In the genomic region with DNA sequence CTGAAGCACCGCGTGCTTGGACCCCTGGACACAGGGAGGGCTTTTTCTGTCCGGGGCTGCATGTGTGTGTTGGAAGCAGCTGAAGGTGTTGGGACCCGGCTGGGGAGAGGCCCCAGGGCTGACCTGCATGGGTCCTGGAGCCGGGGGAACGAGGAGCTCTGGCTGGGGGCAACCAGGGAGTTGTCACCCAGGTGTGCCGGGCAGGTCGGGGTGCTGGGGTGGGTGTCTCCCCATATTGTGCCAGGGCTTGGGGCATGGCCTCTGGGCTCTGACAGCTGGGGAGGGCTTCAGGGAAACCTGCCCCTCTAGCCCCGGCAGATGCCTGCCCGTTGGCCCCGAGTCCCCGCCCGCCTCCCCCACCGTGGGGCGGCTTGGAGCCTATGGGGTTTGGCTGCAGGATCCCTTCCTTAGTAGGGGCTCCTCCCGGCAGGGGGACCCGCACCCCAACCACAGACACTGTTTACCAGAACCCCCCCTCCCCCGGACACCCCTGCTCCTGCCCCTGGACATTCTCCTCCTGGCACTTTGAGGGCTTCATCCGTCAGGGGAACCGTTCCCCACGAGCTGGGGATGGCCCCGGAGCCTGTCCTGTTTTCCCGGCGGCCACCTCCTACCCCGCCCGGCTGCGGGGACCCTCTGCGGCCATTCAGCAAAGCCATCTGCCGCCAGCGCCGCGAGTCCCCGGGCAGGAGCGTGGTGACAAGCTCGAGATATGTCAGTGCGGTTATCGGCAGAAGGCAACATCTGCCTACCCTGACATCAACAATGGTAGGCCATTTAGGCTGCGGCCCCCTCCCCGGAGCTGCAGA, we compare ENCODE assay signal across 19 cellular contexts. TPM values are rescaled to one million over a fixed set of nuclear protein-coding genes. Genes with fewer than 3 reads are reported as not detected.
DNase-seq lines count a peak whose midpoint lies in the region; ATAC-seq and TF ChIP-seq lines count a peak whose summit lies in the region.
"Had no signal": no experiment of that assay in that cellular context is flagged by ENCODE, and none has a peak within 500 bp of the region (broad histone marks: within the 10 kb centered on the region; RNA-seq: fewer than 3 reads in every experiment).

No MANE protein-coding gene starts in this region.

- H3K27ac Mint-ChIP-seq in activated naive CD4-positive, alpha-beta T cell treated with anti-CD3 and anti-CD28 coated beads, Interleukin-2, amount 10 ng/mL, durations not matched to agents 7 days and 5 days: peak overlapping the region; percentile 71
- H3K27ac Mint-ChIP-seq in glutamatergic neuron (ENCODE audit: unreplicated experiment): peak overlapping the region; percentile 89
- H3K27ac Mint-ChIP-seq in stimulated activated memory B cell treated with anti-CD40 and anti-IgM and Interleukin-4, amounts not matched to agents 10 μg/mL and 1 μg/mL and 100 μg/mL, for 72 hours: no peak overlapping the region
- H3K27ac Mint-ChIP-seq: CD4-positive, alpha-beta memory T cell had no signal

- H3K9me3 Mint-ChIP-seq in activated naive CD4-positive, alpha-beta T cell treated with anti-CD3 and anti-CD28 coated beads, Interleukin-2, amount 10 ng/mL, durations not matched to agents 7 days and 5 days: peaks cover 15% of the 10 kb centered on the region
- H3K9me3 Mint-ChIP-seq in glutamatergic neuron (ENCODE audit: unreplicated experiment): peaks cover 15% of the 10 kb centered on the region
- H3K9me3 Mint-ChIP-seq in stimulated activated memory B cell treated with anti-CD40 and anti-IgM and Interleukin-4, amounts not matched to agents 10 μg/mL and 1 μg/mL and 100 μg/mL, for 72 hours: peaks cover 2% of the 10 kb centered on the region

- no peak for DNase-seq in activated naive CD4-positive, alpha-beta T cell treated with anti-CD3 and anti-CD28 coated beads, Interleukin-2, amount 10 ng/mL, durations not matched to agents 7 days and 5 days
- no peak for DNase-seq in activated naive CD4-positive, alpha-beta T cell treated with Interleukin-2 at 50 U/mL for 16 hours
- peak; percentile 85 for DNase-seq in NCI-H2171 treated with DMSO at 0.1 percent for 48 hours (lab: John Stamatoyannopoulos, UW)
- peak; percentile 92 for DNase-seq in glutamatergic neuron
- DNase-seq: Calu3; CD4-positive, alpha-beta memory T cell; GOT3; MM.1S; NCI-H1092; NCI-H1436 treated with DMSO at 0.1 percent for 48 hours; NCI-H2227 treated with DMSO at 0.1 percent for 48 hours; NCI-H510A treated with DMSO at 0.1 percent for 48 hours; SIG-M5 had no signal

- peak; percentile 39 for ATAC-seq in stimulated activated memory B cell treated with anti-CD40 and anti-IgM and Interleukin-4, amounts not matched to agents 10 μg/mL and 1 μg/mL and 100 μg/mL, for 72 hours
- ATAC-seq in GM21529 (IDR thresholded peaks at IDR 0.05; ENCODE audit: unreplicated experiment) (no peak), HG03045 (IDR thresholded peaks at IDR 0.05; ENCODE audit: unreplicated experiment) (no peak)
- ATAC-seq: HCT116 had no signal

- no peaks in the 10 kb centered on the region for H3K27me3 Mint-ChIP-seq in activated naive CD4-positive, alpha-beta T cell treated with anti-CD3 and anti-CD28 coated beads, Interleukin-2, amount 10 ng/mL, durations not matched to agents 7 days and 5 days
- peaks cover 18% of the 10 kb centered on the region for H3K27me3 Mint-ChIP-seq in glutamatergic neuron (ENCODE audit: unreplicated experiment)
- H3K27me3 Mint-ChIP-seq in stimulated activated memory B cell treated with anti-CD40 and anti-IgM and Interleukin-4, amounts not matched to agents 10 μg/mL and 1 μg/mL and 100 μg/mL, for 72 hours: no peaks in the 10 kb centered on the region

- H3K4me1 Mint-ChIP-seq in activated naive CD4-positive, alpha-beta T cell treated with anti-CD3 and anti-CD28 coated beads, Interleukin-2, amount 10 ng/mL, durations not matched to agents 7 days and 5 days: no peaks in the 10 kb centered on the region
- no peaks in the 10 kb centered on the region for H3K4me1 Mint-ChIP-seq in glutamatergic neuron (ENCODE audit: low read depth, unreplicated experiment)
- no peaks in the 10 kb centered on the region for H3K4me1 Mint-ChIP-seq in stimulated activated memory B cell treated with anti-CD40 and anti-IgM and Interleukin-4, amounts not matched to agents 10 μg/mL and 1 μg/mL and 100 μg/mL, for 72 hours
- H3K4me1 Mint-ChIP-seq: CD4-positive, alpha-beta memory T cell had no signal

- H3K4me3 Mint-ChIP-seq in activated naive CD4-positive, alpha-beta T cell treated with anti-CD3 and anti-CD28 coated beads, Interleukin-2, amount 10 ng/mL, durations not matched to agents 7 days and 5 days: no peak overlapping the region
- peak overlapping the region; percentile 42 for H3K4me3 Mint-ChIP-seq in glutamatergic neuron (ENCODE audit: unreplicated experiment)
- H3K4me3 Mint-ChIP-seq in stimulated activated memory B cell treated with anti-CD40 and anti-IgM and Interleukin-4, amounts not matched to agents 10 μg/mL and 1 μg/mL and 100 μg/mL, for 72 hours: no peak overlapping the region
- H3K4me3 Mint-ChIP-seq: CD4-positive, alpha-beta memory T cell had no signal

- no peak for TF ChIP-seq CTCF in glutamatergic neuron (IDR thresholded peaks at IDR 0.05; ENCODE audit: partially characterized antibody, unreplicated experiment)

- H3K36me3 Mint-ChIP-seq in activated naive CD4-positive, alpha-beta T cell treated with anti-CD3 and anti-CD28 coated beads, Interleukin-2, amount 10 ng/mL, durations not matched to agents 7 days and 5 days: no peaks in the 10 kb centered on the region
- H3K36me3 Mint-ChIP-seq in glutamatergic neuron (ENCODE audit: unreplicated experiment): peaks cover 13% of the 10 kb centered on the region
- H3K36me3 Mint-ChIP-seq in stimulated activated memory B cell treated with anti-CD40 and anti-IgM and Interleukin-4, amounts not matched to agents 10 μg/mL and 1 μg/mL and 100 μg/mL, for 72 hours: peaks cover 2% of the 10 kb centered on the region

- CTCF ChIA-PET in activated naive CD4-positive, alpha-beta T cell treated with anti-CD3 and anti-CD28 coated beads, Interleukin-2, amount 10 ng/mL, durations not matched to agents 7 days and 5 days (lab: Charles Lee): no interaction called here

RNA-seq across cellular contexts. Expression of a gene that starts 42.4 kb away (rescaled TPM):
- total RNA-seq in glutamatergic neuron (ENCODE audit: unreplicated experiment): 106 TPM
- total RNA-seq: Calu3; CD4-positive, alpha-beta memory T cell; LHCN-M2; RPMI7951 had no signal

Comparison
In these comparisons a context has a peak if more than half of its experiments do, and no peak if none do; other contexts are left out.
1. DNase-seq: peak in NCI-H2171 treated with DMSO at 0.1 percent for 48 hours (single experiment) and glutamatergic neuron (single experiment); none in activated naive CD4-positive, alpha-beta T cell treated with anti-CD3 and anti-CD28 coated beads, Interleukin-2, amount 10 ng/mL, durations not matched to agents 7 days and 5 days (single experiment) and activated naive CD4-positive, alpha-beta T cell treated with Interleukin-2 at 50 U/mL for 16 hours (single experiment).